15 cellular contexts compared by ENCODE assay signal in the genomic region with DNA sequence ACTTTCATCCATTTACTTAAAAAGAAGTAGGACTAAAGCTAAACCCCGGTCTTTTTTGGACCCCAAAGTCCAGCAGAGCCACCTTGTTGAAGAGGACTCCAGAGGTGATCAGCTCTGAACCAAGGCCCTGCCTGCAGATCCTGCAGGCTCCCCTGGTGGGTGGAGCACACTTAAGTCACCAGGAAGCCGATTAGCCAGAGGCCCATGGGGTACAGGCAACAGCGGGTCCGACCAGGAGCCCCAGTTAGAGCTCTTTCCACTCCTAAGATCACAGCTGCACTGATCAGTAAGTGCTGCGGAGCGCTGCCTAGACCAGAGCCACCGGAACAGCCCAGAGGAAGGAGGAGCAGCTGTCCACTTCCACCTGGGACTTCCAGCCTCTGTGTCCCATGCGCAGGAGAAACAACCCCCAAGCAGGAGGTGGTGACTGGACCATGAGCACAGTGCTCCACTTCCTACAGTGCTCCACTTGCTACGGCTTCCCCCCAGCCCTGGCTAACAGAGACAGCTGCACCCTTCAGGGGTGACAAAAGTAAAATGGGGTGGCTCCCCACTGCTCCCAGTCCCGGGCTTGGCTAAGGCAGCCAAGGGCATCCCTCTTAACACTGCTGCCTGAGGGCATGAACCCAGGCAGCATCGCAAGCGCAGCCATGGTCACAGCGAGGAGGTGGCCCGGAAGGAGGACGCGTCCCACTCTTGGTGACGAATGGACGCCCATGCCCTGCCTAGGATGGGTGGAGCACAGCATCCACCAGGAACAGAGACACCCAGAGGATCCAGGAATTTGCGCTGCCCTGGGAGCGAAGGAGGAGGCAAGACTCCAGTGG.
"Had no signal": no experiment of that assay in that cellular context is flagged by ENCODE, and none has a peak within 500 bp of the region (broad histone marks: within the 10 kb centered on the region; RNA-seq: fewer than 3 reads in every experiment).

No MANE protein-coding gene starts in this region.

- H3K4me3 ChIP-seq: colonic mucosa, gastroesophageal sphincter, lower lobe of right lung, neural progenitor cell, right atrium auricular region, SK-N-MC, tibial artery had no signal

- H3K4me1 ChIP-seq: colonic mucosa, gastroesophageal sphincter, lower lobe of right lung, neural progenitor cell, right atrium auricular region had no signal

- H2AFZ ChIP-seq: neural progenitor cell had no signal

- H3K27me3 Mint-ChIP-seq: activated CD4-positive, alpha-beta T cell treated with anti-CD3 and anti-CD28 coated beads, Interleukin-2, amount 10 ng/mL, durations not matched to agents 7 days and 5 days; activated naive CD8-positive, alpha-beta T cell treated with anti-CD3 and anti-CD28 coated beads, Interleukin-2, amount 50 U/mL, for 24 hours had no signal

- H3K9me3 Mint-ChIP-seq: activated CD4-positive, alpha-beta T cell treated with anti-CD3 and anti-CD28 coated beads, Interleukin-2, amount 10 ng/mL, durations not matched to agents 7 days and 5 days; activated naive CD8-positive, alpha-beta T cell treated with anti-CD3 and anti-CD28 coated beads, Interleukin-2, amount 50 U/mL, for 24 hours; neural progenitor cell had no signal

- H3K4me3 Mint-ChIP-seq: activated CD4-positive, alpha-beta T cell treated with anti-CD3 and anti-CD28 coated beads, Interleukin-2, amount 10 ng/mL, durations not matched to agents 7 days and 5 days; activated naive CD8-positive, alpha-beta T cell treated with anti-CD3 and anti-CD28 coated beads, Interleukin-2, amount 50 U/mL, for 24 hours had no signal

- DNase-seq: activated CD4-positive, alpha-beta T cell treated with anti-CD3 and anti-CD28 coated beads, Interleukin-2, amount 10 ng/mL, durations not matched to agents 7 days and 5 days; activated CD4-positive, CD25-positive, alpha-beta regulatory T cell; activated naive CD8-positive, alpha-beta T cell treated with anti-CD3 and anti-CD28 coated beads, Interleukin-2, amount 50 U/mL, for 24 hours; colonic mucosa; effector CD4-positive, alpha-beta T cell; kidney; lower lobe of right lung; midbrain; posterior cingulate gyrus; T-helper 1 cell had no signal

- H3K4me2 ChIP-seq: neural progenitor cell had no signal

- H3K9me3 ChIP-seq: colonic mucosa, gastroesophageal sphincter, lower lobe of right lung, right atrium auricular region, tibial artery had no signal

- H3K9ac ChIP-seq: neural progenitor cell had no signal

- H3K27me3 ChIP-seq: colonic mucosa, gastroesophageal sphincter, neural progenitor cell, right atrium auricular region, tibial artery had no signal

- H3K27ac ChIP-seq: colonic mucosa, gastroesophageal sphincter, lower lobe of right lung, neural progenitor cell, right atrium auricular region, SK-N-MC, tibial artery had no signal

- ATAC-seq: activated naive CD8-positive, alpha-beta T cell treated with anti-CD3 and anti-CD28 coated beads, Interleukin-2, amount 50 U/mL, for 24 hours; gastroesophageal sphincter; lower lobe of right lung had no signal

- H3K36me3 ChIP-seq: colonic mucosa, neural progenitor cell had no signal

- H3K27ac Mint-ChIP-seq: activated CD4-positive, alpha-beta T cell treated with anti-CD3 and anti-CD28 coated beads, Interleukin-2, amount 10 ng/mL, durations not matched to agents 7 days and 5 days; activated naive CD8-positive, alpha-beta T cell treated with anti-CD3 and anti-CD28 coated beads, Interleukin-2, amount 50 U/mL, for 24 hours; neural progenitor cell had no signal

- H3K4me1 Mint-ChIP-seq: activated CD4-positive, alpha-beta T cell treated with anti-CD3 and anti-CD28 coated beads, Interleukin-2, amount 10 ng/mL, durations not matched to agents 7 days and 5 days; activated naive CD8-positive, alpha-beta T cell treated with anti-CD3 and anti-CD28 coated beads, Interleukin-2, amount 50 U/mL, for 24 hours had no signal
